Comparison of ENCODE assay signal across 26 cellular contexts in the genomic region with DNA sequence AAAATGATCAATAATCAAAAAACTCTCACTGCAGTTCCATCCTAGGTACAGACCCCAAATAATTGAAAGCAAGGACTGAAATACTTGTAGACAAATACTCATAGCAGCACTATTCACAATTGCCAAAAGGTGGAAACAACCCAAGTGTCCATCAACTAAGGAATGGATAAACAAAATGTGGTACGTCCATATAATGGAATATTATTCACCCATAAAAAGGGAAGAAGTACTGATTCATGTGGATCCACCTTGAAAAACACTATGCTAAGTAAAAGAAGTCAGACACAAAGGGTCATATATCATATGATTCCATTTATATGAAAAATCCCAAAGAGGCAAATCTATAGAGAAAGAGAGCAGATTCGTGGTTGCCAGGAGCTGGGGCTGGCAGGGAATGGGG.
DNase-seq lines count a peak whose midpoint lies in the region; ATAC-seq, FAIRE-seq and TF ChIP-seq lines count a peak whose summit lies in the region.
"Had no signal": no experiment of that assay in that cellular context is flagged by ENCODE, and none has a peak within 500 bp of the region (broad histone marks: within the 10 kb centered on the region; RNA-seq: fewer than 3 reads in every experiment).

No MANE protein-coding gene starts in this region.

- no peaks in the 10 kb centered on the region for H3K9me3 ChIP-seq in SK-N-SH
- H3K9me3 ChIP-seq in K562 (replicated peaks; ENCODE audit: control insufficient read depth, insufficient read depth, low read depth, low read length), result no peaks in the 10 kb centered on the region
- peaks cover 9% of the 10 kb centered on the region for H3K9me3 ChIP-seq in endodermal cell (ENCODE audit: control insufficient read depth, low read length)
- no peaks in the 10 kb centered on the region for H3K9me3 ChIP-seq in smooth muscle cell (replicated peaks; ENCODE audit: low read depth)
- no peaks in the 10 kb centered on the region for H3K9me3 ChIP-seq in effector memory CD4-positive, alpha-beta T cell (ENCODE audit: control insufficient read depth, low read length)
- H3K9me3 ChIP-seq in CD4-positive, alpha-beta T cell (ENCODE audit: control insufficient read depth, low read length), result no peaks in the 10 kb centered on the region

- H3K27me3 ChIP-seq in SK-N-SH (ENCODE audit: insufficient read depth) (no peaks in the 10 kb centered on the region), K562 (ENCODE audit: control insufficient read depth in 2 of 2, insufficient read depth in 2 of 2, low read length in 2 of 2) (peaks cover 0 to 17% of the 10 kb centered on the region in 2 experiments; a peak in 2 of 5 replicates), endodermal cell (ENCODE audit: control insufficient read depth, insufficient read depth, low read length, poor library complexity, severe bottlenecking) (no peaks in the 10 kb centered on the region), smooth muscle cell (ENCODE audit: low read depth) (no peaks in the 10 kb centered on the region)
- no peaks in the 10 kb centered on the region for H3K27me3 ChIP-seq in effector memory CD4-positive, alpha-beta T cell (replicated peaks; ENCODE audit: control insufficient read depth, insufficient read depth, low read length, poor library complexity, severe bottlenecking)
- no peaks in the 10 kb centered on the region for H3K27me3 ChIP-seq in CD4-positive, alpha-beta T cell (ENCODE audit: control insufficient read depth, insufficient read depth, low read length)
- H3K27me3 ChIP-seq: BLaER1 treated with 17β-estradiol and CSF1 and Interleukin-3, amounts not matched to agents 10 nM and 100 nM had no signal

- no peaks in the 10 kb centered on the region for H3K4me1 ChIP-seq in SK-N-SH (ENCODE audit: control insufficient read depth in 1 of 2, insufficient read depth in 2 of 2, low read depth in 1 of 2, low read length in 1 of 2)
- no peaks in the 10 kb centered on the region for H3K4me1 ChIP-seq in K562 (replicated peaks in 1 of 2; ENCODE audit: control insufficient read depth in 2 of 2, insufficient read depth in 2 of 2, low read length in 2 of 2)
- no peaks in the 10 kb centered on the region for H3K4me1 ChIP-seq in endodermal cell (ENCODE audit: control insufficient read depth, insufficient read depth, low read length)
- no peaks in the 10 kb centered on the region for H3K4me1 ChIP-seq in smooth muscle cell (ENCODE audit: low read depth)
- no peaks in the 10 kb centered on the region for H3K4me1 ChIP-seq in effector memory CD4-positive, alpha-beta T cell (ENCODE audit: control insufficient read depth, insufficient read depth, low read length, poor library complexity, severe bottlenecking)
- H3K4me1 ChIP-seq: A549; BLaER1 treated with 17β-estradiol and CSF1 and Interleukin-3, amounts not matched to agents 10 nM and 100 nM had no signal

- ATAC-seq in SK-N-SH treated with all-trans-retinoic acid at 6 μM for 48 hours, result no peak
- ATAC-seq in K562, result no peak
- no peak for ATAC-seq in CD4-positive, alpha-beta T cell (ENCODE audit: poor library complexity)
- ATAC-seq: A549, GM12878 had no signal

- no peak for DNase-seq in SK-N-SH
- no peak for DNase-seq in K562 (ENCODE audit: extremely low read depth in 1 of 4, low spot score in 3 of 4)
- no peak for DNase-seq in endodermal cell
- no peak for DNase-seq in smooth muscle cell (lab: John Stamatoyannopoulos, UW; ENCODE audit: unreplicated experiment)
- DNase-seq in effector memory CD4-positive, alpha-beta T cell, result no peak
- DNase-seq in CD4-positive, alpha-beta T cell, result no peak
- DNase-seq: AML-193; CD4-positive, alpha-beta memory T cell; CD8-positive, alpha-beta memory T cell; COR-L47; DMS 273 treated with DMSO at 0.1 percent for 48 hours; DMS153; DMS53; DMS79; DND-41; EL; GDM1 had no signal

- H3K4me2 ChIP-seq in SK-N-SH (no peak overlapping the region), K562 (ENCODE audit: insufficient read depth, low read length) (no peak overlapping the region), smooth muscle cell (no peak overlapping the region)
- H3K4me2 ChIP-seq: A549; BLaER1 treated with 17β-estradiol and CSF1 and Interleukin-3, amounts not matched to agents 10 nM and 100 nM had no signal

- no peaks in the 10 kb centered on the region for H3K36me3 ChIP-seq in SK-N-SH (replicated peaks in 1 of 2; ENCODE audit: control insufficient read depth in 1 of 2, insufficient read depth in 2 of 2, low read length in 1 of 2)
- H3K36me3 ChIP-seq in K562 (ENCODE audit: control insufficient read depth, insufficient read depth, low read length), result no peaks in the 10 kb centered on the region
- no peaks in the 10 kb centered on the region for H3K36me3 ChIP-seq in endodermal cell (ENCODE audit: control insufficient read depth, insufficient read depth, low read length)
- no peaks in the 10 kb centered on the region for H3K36me3 ChIP-seq in smooth muscle cell (ENCODE audit: low read depth)
- H3K36me3 ChIP-seq in effector memory CD4-positive, alpha-beta T cell (ENCODE audit: control insufficient read depth, insufficient read depth, low read length), result no peaks in the 10 kb centered on the region
- H3K36me3 ChIP-seq: BLaER1 treated with 17β-estradiol and CSF1 and Interleukin-3, amounts not matched to agents 10 nM and 100 nM had no signal

- H3K9ac ChIP-seq in SK-N-SH, result no peak overlapping the region
- no peak overlapping the region for H3K9ac ChIP-seq in K562 (ENCODE audit: insufficient read depth in 1 of 2, low read depth in 2 of 2, low read length in 2 of 2)
- H3K9ac ChIP-seq in endodermal cell (ENCODE audit: extremely low read depth, low read length, poor library complexity, severe bottlenecking), result no peak overlapping the region
- no peak overlapping the region for H3K9ac ChIP-seq in smooth muscle cell (ENCODE audit: low read depth)
- H3K9ac ChIP-seq: BLaER1 treated with 17β-estradiol and CSF1 and Interleukin-3, amounts not matched to agents 10 nM and 100 nM had no signal

- H4K20me1 ChIP-seq in SK-N-SH (ENCODE audit: insufficient read depth) (no peaks in the 10 kb centered on the region), K562 (replicated peaks; ENCODE audit: control insufficient read depth, insufficient read depth, low read length) (no peaks in the 10 kb centered on the region), smooth muscle cell (ENCODE audit: low read depth) (no peaks in the 10 kb centered on the region)
- H4K20me1 ChIP-seq: BLaER1 treated with 17β-estradiol and CSF1 and Interleukin-3, amounts not matched to agents 10 nM and 100 nM had no signal

- TF ChIP-seq EP300 in SK-N-SH (IDR thresholded peaks at IDR 0.05; ENCODE audit: borderline replicate concordance in 1 of 2, low read depth in 1 of 2, low read length in 1 of 2) (no peak), K562 (IDR thresholded peaks at IDR 0.05; ENCODE audit: low read length) (no peak)

- TF ChIP-seq CTCF in SK-N-SH (IDR thresholded peaks at IDR 0.05) (no peak), K562 (IDR thresholded peaks at IDR 0.05 in 2 of 3, conservative IDR thresholded peaks at IDR 0.05 in 1 of 3; ENCODE audit: insufficient read depth in 2 of 3, low read depth in 1 of 3, low read length in 3 of 3) (no peak), endodermal cell (conservative IDR thresholded peaks at IDR 0.05) (no peak), smooth muscle cell (IDR thresholded peaks at IDR 0.05; ENCODE audit: borderline replicate concordance, insufficient read depth, poor library complexity, severe bottlenecking) (no peak)
- TF ChIP-seq CTCF in CD4-positive, alpha-beta T cell (IDR thresholded peaks at IDR 0.05), result no peak

- H3K4me3 Mint-ChIP-seq in endodermal cell, result no peak overlapping the region
- H3K4me3 Mint-ChIP-seq in CD4-positive, alpha-beta T cell, result no peak overlapping the region
- H3K4me3 Mint-ChIP-seq: B cell; CD4-positive, alpha-beta memory T cell; CD8-positive, alpha-beta memory T cell had no signal

- no peak for FAIRE-seq in K562 (lab: Jason Lieb, UNC)
- FAIRE-seq: A549, GM12878, GM12892, GM18507 had no signal

- H3K9me2 ChIP-seq in SK-N-SH, result no peaks in the 10 kb centered on the region

- no peaks in the 10 kb centered on the region for H3K9me1 ChIP-seq in K562 (ENCODE audit: control insufficient read depth, insufficient read depth, low read length)

- intact Hi-C loops in K562 (cut with micrococcal nuclease), result no loop called here
- intact Hi-C loops in CD4-positive, alpha-beta T cell (cut with DNase I, micrococcal nuclease), result no loop called here

- H3F3A ChIP-seq in SK-N-SH (replicated peaks; ENCODE audit: insufficient read depth), result no peaks in the 10 kb centered on the region
- H3F3A ChIP-seq in smooth muscle cell (ENCODE audit: low read depth), result no peaks in the 10 kb centered on the region

- no TSS peak for BruUV-seq in K562 (replicated peaks; lab: Mats Ljungman, UMichigan)

- no peak overlapping the region for H3K27ac Mint-ChIP-seq in endodermal cell
- no peak overlapping the region for H3K27ac Mint-ChIP-seq in CD4-positive, alpha-beta T cell
- H3K27ac Mint-ChIP-seq: B cell; CD4-positive, alpha-beta memory T cell; CD8-positive, alpha-beta memory T cell had no signal

- in situ Hi-C loops in K562 (cut with MboI), result no loop called here

- no peaks in the 10 kb centered on the region for H3K27me3 Mint-ChIP-seq in endodermal cell (ENCODE audit: insufficient read depth)
- H3K27me3 Mint-ChIP-seq in CD4-positive, alpha-beta T cell, result no peaks in the 10 kb centered on the region
- H3K27me3 Mint-ChIP-seq: CD4-positive, alpha-beta memory T cell had no signal

- no peak for TF ChIP-seq POLR2A in K562 (conservative IDR thresholded peaks at IDR 0.05)

- POLR2A ChIA-PET in SK-N-SH (lab: Yijun Ruan, JAX) (no interaction called here), K562 (lab: Yijun Ruan, JAX) (no interaction called here)
- POLR2A ChIA-PET in CD4-positive, alpha-beta T cell (lab: Charles Lee), result no interaction called here

- no peaks in the 10 kb centered on the region for H3K79me2 ChIP-seq in SK-N-SH (ENCODE audit: insufficient read depth)
- no peaks in the 10 kb centered on the region for H3K79me2 ChIP-seq in K562 (ENCODE audit: control insufficient read depth, insufficient read depth, low read length)
- no peaks in the 10 kb centered on the region for H3K79me2 ChIP-seq in smooth muscle cell (ENCODE audit: low read depth)

- H3K4me3 ChIP-seq in SK-N-SH (ENCODE audit: low read depth in 2 of 2, low read length in 1 of 2) (no peak overlapping the region), K562 (no peak overlapping the region), endodermal cell (ENCODE audit: low read length) (peak overlapping the region; percentile 45), smooth muscle cell (no peak overlapping the region)
- H3K4me3 ChIP-seq in effector memory CD4-positive, alpha-beta T cell (ENCODE audit: insufficient read depth, low read depth, low read length, poor library complexity, severe bottlenecking), result no peak overlapping the region
- H3K4me3 ChIP-seq: A549; BLaER1 treated with 17β-estradiol and CSF1 and Interleukin-3, amounts not matched to agents 10 nM and 100 nM; GM12878 had no signal

- no peak overlapping the region for H3K27ac ChIP-seq in SK-N-SH (ENCODE audit: low read depth in 2 of 2, low read length in 1 of 2)
- no peak overlapping the region for H3K27ac ChIP-seq in K562 (ENCODE audit: extremely low read depth, low read depth, low read length)
- no peak overlapping the region for H3K27ac ChIP-seq in endodermal cell (ENCODE audit: low read depth, low read length)
- no peak overlapping the region for H3K27ac ChIP-seq in smooth muscle cell (ENCODE audit: low read depth)
- H3K27ac ChIP-seq in effector memory CD4-positive, alpha-beta T cell (ENCODE audit: insufficient read depth, low read length, poor library complexity, severe bottlenecking), result no peak overlapping the region
- no peak overlapping the region for H3K27ac ChIP-seq in CD4-positive, alpha-beta T cell (ENCODE audit: low read depth, low read length)
- H3K27ac ChIP-seq: 22Rv1; A549; BLaER1 treated with 17β-estradiol and CSF1 and Interleukin-3, amounts not matched to agents 10 nM and 100 nM; C4-2B had no signal

- H3K9me3 Mint-ChIP-seq in endodermal cell, result peaks cover 15% of the 10 kb centered on the region
- H3K9me3 Mint-ChIP-seq in CD4-positive, alpha-beta T cell, result peaks cover 8% of the 10 kb centered on the region

- WGBS in SK-N-SH (ENCODE audit: low lambda C conversion rate), result 56% methylated on average over 2 of the region's 2 CpGs
- WGBS in K562 (ENCODE audit: insufficient coverage, low coverage, missing lambda C conversion rate), result 0% methylated on average over 2 of the region's 2 CpGs
- WGBS in endodermal cell (ENCODE audit: insufficient coverage in 1 of 2, insufficient read length in 1 of 2), 2 experiments, result 86 to 100% methylated on average over 1 to 2 of the region's 2 CpGs
- 93% methylated on average over 2 of the region's 2 CpGs for WGBS in smooth muscle cell (ENCODE audit: low lambda C conversion rate)

- TF ChIP-seq RAD21 in SK-N-SH (IDR thresholded peaks at IDR 0.05; ENCODE audit: low read length), result no peak
- no peak for TF ChIP-seq RAD21 in K562 (CRISPR knock-in tag; conservative IDR thresholded peaks at IDR 0.05 in 1 of 2, IDR thresholded peaks at IDR 0.05 in 1 of 2)

- CTCF ChIA-PET in SK-N-SH (lab: Yijun Ruan, JAX) (no interaction called here), K562 (lab: Yijun Ruan, JAX; ENCODE audit: low intra/inter-chr PET ratio) (no interaction called here)
- CTCF ChIA-PET in CD4-positive, alpha-beta T cell (lab: Charles Lee), result no interaction called here

- H2AFZ ChIP-seq in SK-N-SH (ENCODE audit: low read depth), result no peak overlapping the region
- H2AFZ ChIP-seq in K562 (ENCODE audit: low read depth, low read length), result no peak overlapping the region
- H2AFZ ChIP-seq in smooth muscle cell (ENCODE audit: low read depth), result no peak overlapping the region

- no peaks in the 10 kb centered on the region for H3K4me1 Mint-ChIP-seq in endodermal cell
- H3K4me1 Mint-ChIP-seq in CD4-positive, alpha-beta T cell (ENCODE audit: low read depth), result no peaks in the 10 kb centered on the region
- H3K4me1 Mint-ChIP-seq: B cell; CD4-positive, alpha-beta memory T cell; CD8-positive, alpha-beta memory T cell had no signal

- H3K36me3 Mint-ChIP-seq in endodermal cell (ENCODE audit: low read depth), result no peaks in the 10 kb centered on the region
- no peaks in the 10 kb centered on the region for H3K36me3 Mint-ChIP-seq in CD4-positive, alpha-beta T cell (ENCODE audit: low read depth)
- H3K36me3 Mint-ChIP-seq: CD4-positive, alpha-beta memory T cell; CD8-positive, alpha-beta memory T cell had no signal
